Comparison of ENCODE assay signal across 13 cellular contexts in genomic region chr3:52193059-52193458, GRCh38. TPM values are rescaled to one million over a fixed set of nuclear protein-coding genes. Genes with fewer than 3 reads are reported as not detected.
DNase-seq lines count a peak whose midpoint lies in the region; TF ChIP-seq lines count a peak whose summit lies in the region.
"Had no signal": no experiment of that assay in that cellular context is flagged by ENCODE, and none has a peak within 500 bp of the region (broad histone marks: within the 10 kb centered on the region; RNA-seq: fewer than 3 reads in every experiment).

No MANE protein-coding gene starts in this region.

- H4K20me1 ChIP-seq in OCI-LY7 (ENCODE audit: insufficient read depth, low read length): no peaks in the 10 kb centered on the region

- H3K9me2 ChIP-seq in OCI-LY7 (ENCODE audit: insufficient read depth, low read length): no peaks in the 10 kb centered on the region

- H3K9me3 ChIP-seq in mesenchymal stem cell (ENCODE audit: control insufficient read depth, low read length) (no peaks in the 10 kb centered on the region), OCI-LY7 (ENCODE audit: low read length) (no peaks in the 10 kb centered on the region)

- H3K23ac ChIP-seq in mesenchymal stem cell (ENCODE audit: low read length in 2 of 2): no peak overlapping the region

- H3K36me3 ChIP-seq in mesenchymal stem cell (ENCODE audit: control insufficient read depth in 1 of 2, insufficient read depth in 2 of 2, low read depth in 1 of 2, low read length in 2 of 2) (peaks cover 0 to 2% of the 10 kb centered on the region in 2 experiments), OCI-LY7 (ENCODE audit: insufficient read depth, low read length) (no peaks in the 10 kb centered on the region)

- H2AFZ ChIP-seq in mesenchymal stem cell (ENCODE audit: low read depth, low read length): no peak overlapping the region
- H2AFZ ChIP-seq in OCI-LY7 (ENCODE audit: low read length): no peak overlapping the region

- H3K4me2 ChIP-seq in mesenchymal stem cell (ENCODE audit: low read length, poor library complexity, severe bottlenecking) (no peak overlapping the region), OCI-LY7 (ENCODE audit: low read length) (no peak overlapping the region)

- H3K18ac ChIP-seq in mesenchymal stem cell (ENCODE audit: low read depth in 1 of 2, low read length in 2 of 2): peak overlapping the region; percentile 30 to 37

- TF ChIP-seq CTCF in AG10803 (conservative IDR thresholded peaks at IDR 0.05; ENCODE audit: low read length) (no peak), LNCaP clone FGC (IDR thresholded peaks at IDR 0.05; ENCODE audit: control insufficient read depth, extremely low read depth, insufficient read depth) (no peak), choroid plexus epithelial cell (conservative IDR thresholded peaks at IDR 0.05; ENCODE audit: low read depth, low read length) (no peak), OCI-LY7 (conservative IDR thresholded peaks at IDR 0.05; ENCODE audit: low read length) (no peak)

- no peak overlapping the region for H3K14ac ChIP-seq in mesenchymal stem cell (ENCODE audit: low read length in 2 of 2)

- H2BK15ac ChIP-seq in mesenchymal stem cell (ENCODE audit: low read depth, poor library complexity, severe bottlenecking): no peak overlapping the region

- DNase-seq in AG10803 (ENCODE audit: low read depth): peak; percentile 70
- DNase-seq in LNCaP clone FGC (ENCODE audit: low read depth): peak; percentile 50
- peak; percentile 16 for DNase-seq in choroid plexus epithelial cell (ENCODE audit: low read depth)
- peak; percentile 31 for DNase-seq in mesenchymal stem cell
- no peak for DNase-seq in iPS-NIHi7 (ENCODE audit: extremely low spot score)
- DNase-seq in SW480 (ENCODE audit: low spot score): no peak
- no peak for DNase-seq in OCI-LY7 (ENCODE audit: low spot score)
- no peak for DNase-seq in NCI-H2171 treated with DMSO at 0.1 percent for 48 hours (lab: John Stamatoyannopoulos, UW)
- DNase-seq: activated CD4-positive, alpha-beta T cell treated with anti-CD3 and anti-CD28 coated beads for 1 hour; activated naive CD4-positive, alpha-beta T cell treated with anti-CD3 and anti-CD28 coated beads for 36 hours; NCI-H1105 treated with DMSO at 0.1 percent for 48 hours had no signal

- no peaks in the 10 kb centered on the region for H3K79me1 ChIP-seq in mesenchymal stem cell (replicated peaks; ENCODE audit: low read length, poor library complexity, severe bottlenecking)

- no peak overlapping the region for H3K9ac ChIP-seq in mesenchymal stem cell (ENCODE audit: low read length)

- BruUV-seq in OCI-LY7 (replicated peaks; lab: Mats Ljungman, UMichigan): no TSS peak

- H4K91ac ChIP-seq in mesenchymal stem cell (ENCODE audit: low read length): peak overlapping the region; percentile 64

- WGBS in mesenchymal stem cell: 92% methylated on average over 18 of the region's 18 CpGs

- H3K4ac ChIP-seq in mesenchymal stem cell (ENCODE audit: low read depth in 1 of 2, low read length in 2 of 2): no peak overlapping the region

- H2BK5ac ChIP-seq in mesenchymal stem cell (ENCODE audit: low read depth, low read length, poor library complexity, severe bottlenecking): no peak overlapping the region

- no peaks in the 10 kb centered on the region for H3K79me2 ChIP-seq in OCI-LY7 (ENCODE audit: insufficient read depth, low read depth, low read length)

- H3K4me3 ChIP-seq in AG10803 (ENCODE audit: low read length) (no peak overlapping the region), LNCaP clone FGC (ENCODE audit: low read depth, low read length) (no peak overlapping the region), choroid plexus epithelial cell (ENCODE audit: low read depth, low read length) (no peak overlapping the region), mesenchymal stem cell (ENCODE audit: insufficient read depth in 1 of 2, low read depth in 1 of 2, low read length in 2 of 2) (no peak overlapping the region), OCI-LY7 (ENCODE audit: low read depth, low read length, poor library complexity, severe bottlenecking) (no peak overlapping the region)

- H2BK120ac ChIP-seq in mesenchymal stem cell (ENCODE audit: low read depth, low read length): no peak overlapping the region

- CTCF ChIA-PET in OCI-LY7 (lab: Charles Lee; ENCODE audit: unreplicated experiment): no interaction called here

- H3K4me1 ChIP-seq in mesenchymal stem cell (ENCODE audit: control insufficient read depth, insufficient read depth, low read depth, low read length): peaks cover 15% of the 10 kb centered on the region
- H3K4me1 ChIP-seq in OCI-LY7 (ENCODE audit: insufficient read depth, low read length, poor library complexity, severe bottlenecking): peaks cover 10% of the 10 kb centered on the region

- H2BK12ac ChIP-seq in mesenchymal stem cell (ENCODE audit: low read length in 2 of 2): peak overlapping the region in 1 of 2 experiments; percentile 11

- H3K27ac ChIP-seq in mesenchymal stem cell (ENCODE audit: low read length, poor library complexity, severe bottlenecking) (no peak overlapping the region), OCI-LY7 (ENCODE audit: low read depth, low read length, poor library complexity, severe bottlenecking) (no peak overlapping the region)
- H3K27ac ChIP-seq: C4-2B had no signal

- H3K27me3 ChIP-seq in mesenchymal stem cell (ENCODE audit: control insufficient read depth in 1 of 2, insufficient read depth in 1 of 2, low read length in 2 of 2): no peaks in the 10 kb centered on the region

- POLR2A ChIA-PET in OCI-LY7 (lab: Charles Lee): interaction anchor here (0.6 kb wide), 1 partner anchor 168 kb away, joined by 3 read pairs; no protein-coding TSS in a partner anchor

- intact Hi-C loops in OCI-LY7 (cut with micrococcal nuclease; ENCODE audit: unreplicated experiment): no loop called here

- no peak overlapping the region for H2AK5ac ChIP-seq in mesenchymal stem cell (ENCODE audit: low read length, severe bottlenecking)

- no peak overlapping the region for H4K8ac ChIP-seq in mesenchymal stem cell (ENCODE audit: low read length)

RNA-seq across cellular contexts. Expression of gene ALAS1, which starts 4.9 kb away (rescaled TPM):
- 64.5 TPM for polyA plus RNA-seq in mesenchymal stem cell (2013, experiment 1 of 2)
- polyA plus RNA-seq in mesenchymal stem cell (2013, experiment 2 of 2): 61.9 TPM
- 24.5 and 34.4 TPM in 2 replicates for total RNA-seq in OCI-LY7 (2014; rRNA removed; shearing (Covaris generic))
- total RNA-seq in OCI-LY7 (2022): 43.3 and 43.6 TPM in 2 replicates

RNA-seq across cellular contexts. Expression of gene TLR9, which starts 32.4 kb away (rescaled TPM):
- polyA plus RNA-seq in mesenchymal stem cell (2013, experiment 1 of 2): not detected
- polyA plus RNA-seq in mesenchymal stem cell (2013, experiment 2 of 2): 0.01 TPM
- total RNA-seq in OCI-LY7 (2014; rRNA removed; shearing (Covaris generic)): 0.51 and 1.7 TPM in 2 replicates
- 3.7 and 9.0 TPM in 2 replicates for total RNA-seq in OCI-LY7 (2022)
- polyA plus RNA-seq: keratinocyte had no signal

RNA-seq across cellular contexts. Expression of gene POC1A, which starts 38.8 kb away (rescaled TPM):
- polyA plus RNA-seq in mesenchymal stem cell (2013, experiment 1 of 2): 2.7 TPM
- polyA plus RNA-seq in mesenchymal stem cell (2013, experiment 2 of 2): 2.4 TPM
- total RNA-seq in OCI-LY7 (2014; rRNA removed; shearing (Covaris generic)): 34.5 and 40.0 TPM in 2 replicates
- total RNA-seq in OCI-LY7 (2022): 41.0 and 46.2 TPM in 2 replicates

RNA-seq across cellular contexts. Expression of gene TWF2, which starts 45.9 kb away (rescaled TPM):
- polyA plus RNA-seq in mesenchymal stem cell (2013, experiment 1 of 2): 91.9 TPM
- polyA plus RNA-seq in mesenchymal stem cell (2013, experiment 2 of 2): 91.8 TPM
- total RNA-seq in OCI-LY7 (2014; rRNA removed; shearing (Covaris generic)): 40.0 and 52.8 TPM in 2 replicates
- total RNA-seq in OCI-LY7 (2022): 60.2 and 64.9 TPM in 2 replicates

RNA-seq across cellular contexts. Expression of gene PPM1M, which starts 52.5 kb away (rescaled TPM):
- 11.3 TPM for polyA plus RNA-seq in mesenchymal stem cell (2013, experiment 1 of 2)
- polyA plus RNA-seq in mesenchymal stem cell (2013, experiment 2 of 2): 10.9 TPM
- 1.1 and 4.4 TPM in 2 replicates for total RNA-seq in OCI-LY7 (2014; rRNA removed; shearing (Covaris generic))
- 13.8 and 15.6 TPM in 2 replicates for total RNA-seq in OCI-LY7 (2022)

Comparison
In these comparisons a context has a peak if more than half of its experiments do, and no peak if none do; other contexts are left out.
1. DNase-seq: peak in AG10803 (single experiment), LNCaP clone FGC (single experiment), choroid plexus epithelial cell (single experiment) and mesenchymal stem cell (single experiment); none in iPS-NIHi7 (single experiment), SW480 (single experiment), OCI-LY7 (single experiment) and NCI-H2171 treated with DMSO at 0.1 percent for 48 hours (single experiment).